10 cellular contexts compared by ENCODE assay signal in the genomic region with DNA sequence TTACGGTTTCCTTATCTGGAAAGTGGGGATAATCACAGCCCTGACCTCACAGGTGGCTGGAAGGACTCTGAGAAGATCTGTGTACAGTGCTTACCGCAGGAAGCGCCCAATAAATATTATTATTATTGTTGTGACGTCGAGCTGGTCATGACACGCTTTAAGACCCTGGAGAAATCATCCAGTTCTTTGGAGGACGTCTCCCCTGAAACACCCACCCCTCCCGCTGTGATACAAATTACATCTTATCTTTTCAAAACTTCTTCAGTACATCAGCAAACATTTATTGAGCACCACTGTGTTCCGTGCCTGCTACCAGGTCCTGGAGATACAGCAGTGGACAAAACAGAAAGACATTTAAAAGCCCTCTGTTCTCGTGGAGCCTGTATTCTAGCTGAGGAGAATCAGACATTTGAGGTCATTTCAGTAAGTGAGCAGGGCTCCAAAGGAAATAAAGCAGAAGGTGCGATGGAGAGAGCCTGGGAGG.
A peak's percentile ranks its signal among the peaks of the same experiment; 100 is the strongest.
DNase-seq lines count a peak whose midpoint lies in the region; ATAC-seq and TF ChIP-seq lines count a peak whose summit lies in the region.
"Had no signal": no experiment of that assay in that cellular context is flagged by ENCODE, and none has a peak within 500 bp of the region (broad histone marks: within the 10 kb centered on the region; RNA-seq: fewer than 3 reads in every experiment).

No MANE protein-coding gene starts in this region.

- peak in 1 of 8 donors; percentile 1 for ATAC-seq in heart right ventricle
- ATAC-seq in Right ventricle myocardium inferior, result no peak

- H3K27ac ChIP-seq in heart right ventricle (peak overlapping the region; percentile 55 to 96 (median 90)), coronary artery (peak overlapping the region; percentile 85 to 88), transverse colon (peak overlapping the region; percentile 87 to 90 (median 88))

- in situ Hi-C loops in transverse colon (cut with MboI; ENCODE audit: low pct_ligation_motif_present in 1 of 4, low pct_unique_long_range_greater_than_20kb in 1 of 4, low sequenced_read_pairs in 3 of 4), result no loop called here

- no peaks in the 10 kb centered on the region for H3K36me3 ChIP-seq in heart right ventricle
- H3K36me3 ChIP-seq in transverse colon, result no peaks in the 10 kb centered on the region

- H3K4me3 Mint-ChIP-seq in mesothelial cell of epicardium, result no peak overlapping the region
- no peak overlapping the region for H3K4me3 Mint-ChIP-seq in glutamatergic neuron (ENCODE audit: unreplicated experiment)

- H3K4me1 ChIP-seq in heart right ventricle, result peaks cover 22 to 84% (median 61%) of the 10 kb centered on the region in 9 donors
- H3K4me1 ChIP-seq in transverse colon, result peaks cover 23 to 59% (median 38%) of the 10 kb centered on the region in 4 donors

- H3K4me1 Mint-ChIP-seq in mesothelial cell of epicardium, result peaks cover 37% of the 10 kb centered on the region
- H3K4me1 Mint-ChIP-seq in glutamatergic neuron (ENCODE audit: low read depth, unreplicated experiment), result peaks cover 4% of the 10 kb centered on the region

- H3K36me3 Mint-ChIP-seq in mesothelial cell of epicardium, result no peaks in the 10 kb centered on the region
- H3K36me3 Mint-ChIP-seq in glutamatergic neuron (ENCODE audit: unreplicated experiment), result no peaks in the 10 kb centered on the region

- DNase-seq in heart right ventricle (no peak), Right ventricle myocardium inferior (ENCODE audit: missing footprints) (no peak), coronary artery (ENCODE audit: low spot score) (no peak), mesothelial cell of epicardium (ENCODE audit: low spot score in 2 of 2, unreplicated experiment in 2 of 2) (no peak), transverse colon (no peak), NCI-H526 treated with DMSO at 0.1 percent for 48 hours (lab: John Stamatoyannopoulos, UW) (no peak), 8988T (no peak), glutamatergic neuron (no peak)
- DNase-seq: activated CD4-positive, alpha-beta T cell treated with anti-CD3 and anti-CD28 coated beads, Interleukin-2, amount 50 U/mL, for 48 hours; NCI-H1417 had no signal

- H3K27ac Mint-ChIP-seq in mesothelial cell of epicardium, result peak overlapping the region; percentile 88
- H3K27ac Mint-ChIP-seq in glutamatergic neuron (ENCODE audit: unreplicated experiment), result no peak overlapping the region

- TF ChIP-seq EP300 in transverse colon (IDR thresholded peaks at IDR 0.05; ENCODE audit: low read depth), result no peak

- H3K9me3 ChIP-seq in heart right ventricle (no peaks in the 10 kb centered on the region), transverse colon (no peaks in the 10 kb centered on the region)

- H3K4me3 ChIP-seq in heart right ventricle, result peak overlapping the region in 6 of 10 donors; percentile 27 to 43 (median 32)
- H3K4me3 ChIP-seq in coronary artery, result peak overlapping the region; percentile 44
- no peak overlapping the region for H3K4me3 ChIP-seq in transverse colon

- H3K27me3 Mint-ChIP-seq in mesothelial cell of epicardium (ENCODE audit: low read depth), result no peaks in the 10 kb centered on the region
- H3K27me3 Mint-ChIP-seq in glutamatergic neuron (ENCODE audit: unreplicated experiment), result peaks cover 3% of the 10 kb centered on the region

- no peak for TF ChIP-seq POLR2A in transverse colon (IDR thresholded peaks at IDR 0.05)

- intact Hi-C loops in heart right ventricle (cut with DNase I) (loop anchor here in 3 of 10 donors (2.0 to 10.0 kb wide), 7 partner anchors 68 to 155 kb away; a partner anchor contains a TSS), Right ventricle myocardium inferior (cut with DNase I) (no loop called here), transverse colon (cut with DNase I; ENCODE audit: low total_unique reads) (loop anchor here (5.0 kb wide), 2 partner anchors 108 to 2002 kb away; no protein-coding TSS in a partner anchor)

- H3K9me3 Mint-ChIP-seq in mesothelial cell of epicardium, result peaks cover 2% of the 10 kb centered on the region
- H3K9me3 Mint-ChIP-seq in glutamatergic neuron (ENCODE audit: unreplicated experiment), result peaks cover 4% of the 10 kb centered on the region

- TF ChIP-seq CTCF in heart right ventricle (IDR thresholded peaks at IDR 0.05), result no peak
- no peak for TF ChIP-seq CTCF in coronary artery (IDR thresholded peaks at IDR 0.05)
- no peak for TF ChIP-seq CTCF in mesothelial cell of epicardium (IDR thresholded peaks at IDR 0.05; ENCODE audit: unreplicated experiment)
- TF ChIP-seq CTCF in transverse colon (IDR thresholded peaks at IDR 0.05), result no peak
- no peak for TF ChIP-seq CTCF in glutamatergic neuron (IDR thresholded peaks at IDR 0.05; ENCODE audit: partially characterized antibody, unreplicated experiment)

- WGBS in heart right ventricle, 2 donors, result 42 to 54% methylated on average over 11 of the region's 11 CpGs
- 61% methylated on average over 7 to 11 of the region's 11 CpGs for WGBS in transverse colon (ENCODE audit: low coverage in 1 of 2), 2 donors

- H3K27me3 ChIP-seq in heart right ventricle, result no peaks in the 10 kb centered on the region
- no peaks in the 10 kb centered on the region for H3K27me3 ChIP-seq in transverse colon

Comparison
In these comparisons a context has a peak if more than half of its experiments do, and no peak if none do; other contexts are left out.
1. H3K4me3 ChIP-seq: peak in heart right ventricle (6 of 10) and coronary artery (single experiment); none in transverse colon (0 of 4).
2. Peak in every context shown above with its lines, with median percentiles within 50 percentile points of each other: H3K27ac ChIP-seq.